16 cellular contexts compared by ENCODE assay signal in the genomic region with DNA sequence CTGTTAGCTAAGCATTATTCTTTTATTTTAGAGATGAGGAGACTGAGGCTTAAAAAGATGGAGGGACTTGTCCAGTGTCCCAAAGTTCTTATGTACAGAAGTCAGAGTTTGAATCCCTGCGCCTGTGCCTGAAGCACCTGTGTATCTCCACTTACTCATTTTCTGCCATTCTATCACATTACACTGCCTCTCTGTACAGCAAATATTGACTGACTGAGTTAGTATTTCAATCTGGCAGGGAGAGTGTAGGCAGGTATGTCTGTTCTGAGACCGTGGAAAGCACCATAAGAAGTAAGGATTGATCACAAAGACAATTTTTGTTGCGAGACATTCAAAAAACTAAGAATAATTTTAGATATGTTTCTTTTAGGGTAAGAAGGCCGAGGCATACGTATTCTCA.
DNase-seq lines count a peak whose midpoint lies in the region; ATAC-seq, FAIRE-seq and TF ChIP-seq lines count a peak whose summit lies in the region.
"Had no signal": no experiment of that assay in that cellular context is flagged by ENCODE, and none has a peak within 500 bp of the region (broad histone marks: within the 10 kb centered on the region; RNA-seq: fewer than 3 reads in every experiment).

No MANE protein-coding gene starts in this region.

- no peak overlapping the region for H2BK12ac ChIP-seq in mesenchymal stem cell (ENCODE audit: low read length in 2 of 2)

- FAIRE-seq in RCC 7860 (lab: Jason Lieb, UNC): no peak
- FAIRE-seq: colon had no signal

- peaks cover 99% of the 10 kb centered on the region for H3K4me1 Mint-ChIP-seq in HFFc6 (ENCODE audit: low read depth)
- H3K4me1 Mint-ChIP-seq in endothelial cell (ENCODE audit: unreplicated experiment): peaks cover 13% of the 10 kb centered on the region
- H3K4me1 Mint-ChIP-seq: activated CD4-positive, alpha-beta T cell treated with anti-CD3 and anti-CD28 coated beads, Interleukin-2, amount 10 ng/mL, durations not matched to agents 24 days and 14 days; B cell had no signal

- no peak for ATAC-seq in Right ventricle myocardium inferior
- ATAC-seq: gastrocnemius medialis had no signal

- H3K36me3 ChIP-seq in mesenchymal stem cell (ENCODE audit: control insufficient read depth in 1 of 2, insufficient read depth in 2 of 2, low read depth in 1 of 2, low read length in 2 of 2): no peaks in the 10 kb centered on the region
- H3K36me3 ChIP-seq: ascending aorta, gastrocnemius medialis, left ventricle myocardium inferior had no signal

- H3K27me3 Mint-ChIP-seq in HFFc6 (ENCODE audit: insufficient read depth) (no peaks in the 10 kb centered on the region), endothelial cell (ENCODE audit: unreplicated experiment) (no peaks in the 10 kb centered on the region)
- H3K27me3 Mint-ChIP-seq: activated CD4-positive, alpha-beta T cell treated with anti-CD3 and anti-CD28 coated beads, Interleukin-2, amount 10 ng/mL, durations not matched to agents 24 days and 14 days; B cell had no signal

- 100% methylated on average over 2 of the region's 5 CpGs for WGBS in mesenchymal stem cell

- no peak overlapping the region for H4K91ac ChIP-seq in mesenchymal stem cell (ENCODE audit: low read length)

- H2BK15ac ChIP-seq in mesenchymal stem cell (ENCODE audit: low read depth, poor library complexity, severe bottlenecking): no peak overlapping the region

- TF ChIP-seq CTCF in HFFc6 (IDR thresholded peaks at IDR 0.05): no peak
- no peak for TF ChIP-seq CTCF in WI38 (IDR thresholded peaks at IDR 0.05; ENCODE audit: low read depth, low read length)
- TF ChIP-seq CTCF in endothelial cell (IDR thresholded peaks at IDR 0.05; ENCODE audit: unreplicated experiment): no peak

- H2BK5ac ChIP-seq in mesenchymal stem cell (ENCODE audit: low read depth, low read length, poor library complexity, severe bottlenecking): no peak overlapping the region

- H3K4ac ChIP-seq in mesenchymal stem cell (ENCODE audit: low read depth in 1 of 2, low read length in 2 of 2): no peak overlapping the region

- H2AFZ ChIP-seq in mesenchymal stem cell (ENCODE audit: low read depth, low read length): no peak overlapping the region

- H3K4me3 ChIP-seq in WI38 (ENCODE audit: low read depth, low read length) (peak overlapping the region; percentile 56), mesenchymal stem cell (ENCODE audit: insufficient read depth in 1 of 2, low read depth in 1 of 2, low read length in 2 of 2) (peak overlapping the region in 1 of 2 experiments; percentile 78)
- H3K4me3 ChIP-seq: ascending aorta, gastrocnemius medialis had no signal

- H3K9me3 ChIP-seq in mesenchymal stem cell (ENCODE audit: control insufficient read depth, low read length): no peaks in the 10 kb centered on the region
- H3K9me3 ChIP-seq: ascending aorta, gastrocnemius medialis, left ventricle myocardium inferior had no signal

- H3K27ac ChIP-seq in mesenchymal stem cell (ENCODE audit: low read length, poor library complexity, severe bottlenecking): no peak overlapping the region
- H3K27ac ChIP-seq: ascending aorta, gastrocnemius medialis had no signal

- no peak overlapping the region for H3K23ac ChIP-seq in mesenchymal stem cell (ENCODE audit: low read length in 2 of 2)

- H3K9me3 Mint-ChIP-seq in HFFc6: no peaks in the 10 kb centered on the region
- no peaks in the 10 kb centered on the region for H3K9me3 Mint-ChIP-seq in endothelial cell (ENCODE audit: unreplicated experiment)
- H3K9me3 Mint-ChIP-seq: activated CD4-positive, alpha-beta T cell treated with anti-CD3 and anti-CD28 coated beads, Interleukin-2, amount 10 ng/mL, durations not matched to agents 24 days and 14 days had no signal

- H3K14ac ChIP-seq in mesenchymal stem cell (ENCODE audit: low read length in 2 of 2): no peak overlapping the region

- no peaks in the 10 kb centered on the region for H3K79me1 ChIP-seq in mesenchymal stem cell (replicated peaks; ENCODE audit: low read length, poor library complexity, severe bottlenecking)

- H3K4me3 Mint-ChIP-seq in HFFc6 (peak overlapping the region; percentile 86), endothelial cell (ENCODE audit: unreplicated experiment) (no peak overlapping the region)
- H3K4me3 Mint-ChIP-seq: activated CD4-positive, alpha-beta T cell treated with anti-CD3 and anti-CD28 coated beads, Interleukin-2, amount 10 ng/mL, durations not matched to agents 24 days and 14 days; B cell had no signal

- no peaks in the 10 kb centered on the region for H3K4me1 ChIP-seq in mesenchymal stem cell (ENCODE audit: control insufficient read depth, insufficient read depth, low read depth, low read length)
- H3K4me1 ChIP-seq: ascending aorta, gastrocnemius medialis, left ventricle myocardium inferior had no signal

- peak overlapping the region; percentile 88 for H3K27ac Mint-ChIP-seq in HFFc6
- H3K27ac Mint-ChIP-seq in endothelial cell (ENCODE audit: unreplicated experiment): no peak overlapping the region
- H3K27ac Mint-ChIP-seq: activated CD4-positive, alpha-beta T cell treated with anti-CD3 and anti-CD28 coated beads, Interleukin-2, amount 10 ng/mL, durations not matched to agents 24 days and 14 days; B cell had no signal

- H3K4me2 ChIP-seq in mesenchymal stem cell (ENCODE audit: low read length, poor library complexity, severe bottlenecking): no peak overlapping the region

- no peak overlapping the region for H3K18ac ChIP-seq in mesenchymal stem cell (ENCODE audit: low read depth in 1 of 2, low read length in 2 of 2)

- H3K9ac ChIP-seq in mesenchymal stem cell (ENCODE audit: low read length): peak overlapping the region; percentile 86

- DNase-seq in HFFc6 (no peak), NCI-H2107 (lab: John Stamatoyannopoulos, UW) (peak; percentile 1), mesenchymal stem cell (no peak), endothelial cell (ENCODE audit: low spot score) (no peak), Right ventricle myocardium inferior (ENCODE audit: missing footprints) (no peak), RCC 7860 (ENCODE audit: low spot score) (no peak)
- DNase-seq: activated CD4-positive, alpha-beta T cell treated with anti-CD3 and anti-CD28 coated beads, Interleukin-2, amount 10 ng/mL, durations not matched to agents 24 days and 14 days; activated CD8-positive, alpha-beta memory T cell treated with anti-CD3 and anti-CD28 coated beads, Interleukin-2, amount 50 U/mL, for 4 hours; activated gamma-delta T cell treated with Interleukin-2 at 50 U/mL for 16 hours; gastrocnemius medialis; left ventricle myocardium inferior; stimulated activated CD4-positive, alpha-beta T cell treated with anti-CD3 and anti-CD28 coated beads, Interleukin-4, amount 100 ng/mL, for 24 hours had no signal

- H3K27me3 ChIP-seq in mesenchymal stem cell (ENCODE audit: control insufficient read depth in 1 of 2, insufficient read depth in 1 of 2, low read length in 2 of 2): no peaks in the 10 kb centered on the region
- H3K27me3 ChIP-seq: ascending aorta, gastrocnemius medialis had no signal

- intact Hi-C loops in Right ventricle myocardium inferior (cut with DNase I): no loop called here

- H3K36me3 Mint-ChIP-seq in HFFc6 (ENCODE audit: low read depth) (peaks cover 33% of the 10 kb centered on the region; the same call in 1 of the 2 replicates), endothelial cell (ENCODE audit: low read depth, unreplicated experiment) (no peaks in the 10 kb centered on the region)

- no peak overlapping the region for H4K8ac ChIP-seq in mesenchymal stem cell (ENCODE audit: low read length)

- no peak overlapping the region for H2BK120ac ChIP-seq in mesenchymal stem cell (ENCODE audit: low read depth, low read length)

- H2AK5ac ChIP-seq in mesenchymal stem cell (ENCODE audit: low read length, severe bottlenecking): no peak overlapping the region
